2 cellular contexts compared by ENCODE assay signal in the genomic region with DNA sequence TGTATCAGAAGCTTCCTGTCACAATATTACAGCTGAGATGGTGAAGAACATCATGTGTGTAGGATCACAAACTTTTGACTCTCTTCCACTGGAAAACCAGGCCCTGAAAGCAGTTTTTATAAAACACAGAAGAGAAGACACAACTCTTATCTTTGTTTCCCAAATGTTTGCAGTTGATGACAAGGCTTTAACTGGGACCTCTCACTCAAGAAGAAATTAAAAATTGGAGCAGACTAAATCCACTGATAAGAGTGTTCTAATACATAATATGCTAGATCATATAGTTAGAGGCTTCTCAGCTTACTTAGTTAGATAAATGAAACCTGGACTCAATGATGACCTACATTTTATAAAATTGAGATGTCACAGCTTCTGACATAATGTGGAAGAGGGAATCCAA.
TF ChIP-seq lines count a peak whose summit lies in the region.

No MANE protein-coding gene starts in this region.

TF ChIP-seq in GM23338, 12 proteins besides CTCF, POLR2A, EP300 and RAD21 (continued from another document):
- TF ChIP-seq ZNF462 (CRISPR knock-in tag; IDR thresholded peaks at IDR 0.05): no peak
- no peak for TF ChIP-seq POLR2AphosphoS5 (IDR thresholded peaks at IDR 0.05; ENCODE audit: low read depth)
- TF ChIP-seq REST (IDR thresholded peaks at IDR 0.05; ENCODE audit: unreplicated experiment): no peak
- TF ChIP-seq ZNF331 (CRISPR knock-in tag; IDR thresholded peaks at IDR 0.05; ENCODE audit: low read depth): no peak

TF ChIP-seq in K562, 482 proteins besides CTCF, POLR2A, EP300 and RAD21 (continued from another document):
- TF ChIP-seq, protein P1, sequence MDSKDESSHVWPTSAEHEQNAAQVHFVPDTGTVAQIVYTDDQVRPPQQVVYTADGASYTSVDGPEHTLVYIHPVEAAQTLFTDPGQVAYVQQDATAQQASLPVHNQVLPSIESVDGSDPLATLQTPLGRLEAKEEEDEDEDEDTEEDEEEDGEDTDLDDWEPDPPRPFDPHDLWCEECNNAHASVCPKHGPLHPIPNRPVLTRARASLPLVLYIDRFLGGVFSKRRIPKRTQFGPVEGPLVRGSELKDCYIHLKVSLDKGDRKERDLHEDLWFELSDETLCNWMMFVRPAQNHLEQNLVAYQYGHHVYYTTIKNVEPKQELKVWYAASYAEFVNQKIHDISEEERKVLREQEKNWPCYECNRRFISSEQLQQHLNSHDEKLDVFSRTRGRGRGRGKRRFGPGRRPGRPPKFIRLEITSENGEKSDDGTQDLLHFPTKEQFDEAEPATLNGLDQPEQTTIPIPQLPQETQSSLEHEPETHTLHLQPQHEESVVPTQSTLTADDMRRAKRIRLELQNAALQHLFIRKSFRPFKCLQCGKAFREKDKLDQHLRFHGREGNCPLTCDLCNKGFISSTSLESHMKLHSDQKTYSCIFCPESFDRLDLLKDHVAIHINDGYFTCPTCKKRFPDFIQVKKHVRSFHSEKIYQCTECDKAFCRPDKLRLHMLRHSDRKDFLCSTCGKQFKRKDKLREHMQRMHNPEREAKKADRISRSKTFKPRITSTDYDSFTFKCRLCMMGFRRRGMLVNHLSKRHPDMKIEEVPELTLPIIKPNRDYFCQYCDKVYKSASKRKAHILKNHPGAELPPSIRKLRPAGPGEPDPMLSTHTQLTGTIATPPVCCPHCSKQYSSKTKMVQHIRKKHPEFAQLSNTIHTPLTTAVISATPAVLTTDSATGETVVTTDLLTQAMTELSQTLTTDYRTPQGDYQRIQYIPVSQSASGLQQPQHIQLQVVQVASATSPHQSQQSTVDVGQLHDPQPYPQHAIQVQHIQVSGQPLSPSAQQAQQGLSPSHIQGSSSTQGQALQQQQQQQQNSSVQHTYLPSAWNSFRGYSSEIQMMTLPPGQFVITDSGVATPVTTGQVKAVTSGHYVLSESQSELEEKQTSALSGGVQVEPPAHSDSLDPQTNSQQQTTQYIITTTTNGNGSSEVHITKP (IDR thresholded peaks at IDR 0.05; ENCODE audit: partially characterized antibody): peak; percentile 24
- TF ChIP-seq C11orf30 (IDR thresholded peaks at IDR 0.05; ENCODE audit: low read depth) (peak; percentile 38), ZNF431 (CRISPR knock-in tag; IDR thresholded peaks at IDR 0.05) (no peak), MBD2 (IDR thresholded peaks at IDR 0.05; ENCODE audit: borderline replicate concordance, low read depth) (no peak), DPF2 (IDR thresholded peaks at IDR 0.05) (peak; percentile 38; the same call in 1 of the 2 replicates), MAFG (tag; conservative IDR thresholded peaks at IDR 0.05) (0 out of 2 replicates have a peak, but pooled peaks have one; percentile 12), KAT8 (IDR thresholded peaks at IDR 0.05; ENCODE audit: low read depth) (no peak), KLF16 (IDR thresholded peaks at IDR 0.05) (no peak), GATAD2B (IDR thresholded peaks at IDR 0.05; ENCODE audit: borderline replicate concordance) (no peak), ASH1L (IDR thresholded peaks at IDR 0.05; ENCODE audit: borderline replicate concordance, low read depth, partially characterized antibody) (no peak), HMG20A (CRISPR knock-in tag; conservative IDR thresholded peaks at IDR 0.05) (no peak), ZNF764 (CRISPR knock-in tag; IDR thresholded peaks at IDR 0.05; ENCODE audit: low read depth) (no peak), TAL1 (IDR thresholded peaks at IDR 0.05) (peak; percentile 69), CBFA2T2 (conservative IDR thresholded peaks at IDR 0.05) (peak; percentile 55), NRF1 (conservative IDR thresholded peaks at IDR 0.05 in 1 of 2, IDR thresholded peaks at IDR 0.05 in 1 of 2) (no peak), MAFF (IDR thresholded peaks at IDR 0.05; ENCODE audit: low read length) (no peak), FOXK1 (CRISPR knock-in tag; IDR thresholded peaks at IDR 0.05; ENCODE audit: borderline replicate concordance) (no peak), ZNF232 (CRISPR knock-in tag; IDR thresholded peaks at IDR 0.05) (no peak), ARID1B (IDR thresholded peaks at IDR 0.05) (peak; percentile 79), NFE2 (IDR thresholded peaks at IDR 0.05; ENCODE audit: low read depth) (no peak), GABPB1 (CRISPR knock-in tag; IDR thresholded peaks at IDR 0.05) (no peak), ZBTB8A (IDR thresholded peaks at IDR 0.05; ENCODE audit: partially characterized antibody) (no peak), MXD1 (CRISPR knock-in tag; IDR thresholded peaks at IDR 0.05; ENCODE audit: borderline replicate concordance, poor library complexity, severe bottlenecking) (no peak), PTTG1 (tag; IDR thresholded peaks at IDR 0.05; ENCODE audit: low read depth) (no peak), ZFP91 (CRISPR knock-in tag; IDR thresholded peaks at IDR 0.05) (no peak), ZNF436 (CRISPR knock-in tag; IDR thresholded peaks at IDR 0.05) (no peak), RFX5 (IDR thresholded peaks at IDR 0.05; ENCODE audit: low read depth, low read length) (no peak), CBFA2T3 (IDR thresholded peaks at IDR 0.05) (peak; percentile 72), NCOR1 (IDR thresholded peaks at IDR 0.05) (peak; percentile 53), TEAD4 (IDR thresholded peaks at IDR 0.05; ENCODE audit: low read length) (0 out of 2 replicates have a peak, but pooled peaks have one; percentile 17), TEAD4 (CRISPR knock-in tag; IDR thresholded peaks at IDR 0.05; ENCODE audit: borderline replicate concordance) (no peak), SRSF7 (optimal IDR thresholded peaks at IDR 0.05; ENCODE audit: low read depth, low read length) (no peak), ZBTB12 (CRISPR knock-in tag; IDR thresholded peaks at IDR 0.05) (no peak), SMARCA4 (IDR thresholded peaks at IDR 0.05) (peak; percentile 44; the same call in 1 of the 2 replicates), TCF3 (CRISPR knock-in tag; IDR thresholded peaks at IDR 0.05) (peak; percentile 62), ZNF12 (CRISPR knock-in tag; IDR thresholded peaks at IDR 0.05) (no peak), ZNF584 (CRISPR knock-in tag; IDR thresholded peaks at IDR 0.05; ENCODE audit: low read depth) (no peak)
- TF ChIP-seq, protein P2, sequence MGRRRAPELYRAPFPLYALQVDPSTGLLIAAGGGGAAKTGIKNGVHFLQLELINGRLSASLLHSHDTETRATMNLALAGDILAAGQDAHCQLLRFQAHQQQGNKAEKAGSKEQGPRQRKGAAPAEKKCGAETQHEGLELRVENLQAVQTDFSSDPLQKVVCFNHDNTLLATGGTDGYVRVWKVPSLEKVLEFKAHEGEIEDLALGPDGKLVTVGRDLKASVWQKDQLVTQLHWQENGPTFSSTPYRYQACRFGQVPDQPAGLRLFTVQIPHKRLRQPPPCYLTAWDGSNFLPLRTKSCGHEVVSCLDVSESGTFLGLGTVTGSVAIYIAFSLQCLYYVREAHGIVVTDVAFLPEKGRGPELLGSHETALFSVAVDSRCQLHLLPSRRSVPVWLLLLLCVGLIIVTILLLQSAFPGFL (CRISPR knock-in tag; IDR thresholded peaks at IDR 0.05): no peak
- TF ChIP-seq, protein P3, sequence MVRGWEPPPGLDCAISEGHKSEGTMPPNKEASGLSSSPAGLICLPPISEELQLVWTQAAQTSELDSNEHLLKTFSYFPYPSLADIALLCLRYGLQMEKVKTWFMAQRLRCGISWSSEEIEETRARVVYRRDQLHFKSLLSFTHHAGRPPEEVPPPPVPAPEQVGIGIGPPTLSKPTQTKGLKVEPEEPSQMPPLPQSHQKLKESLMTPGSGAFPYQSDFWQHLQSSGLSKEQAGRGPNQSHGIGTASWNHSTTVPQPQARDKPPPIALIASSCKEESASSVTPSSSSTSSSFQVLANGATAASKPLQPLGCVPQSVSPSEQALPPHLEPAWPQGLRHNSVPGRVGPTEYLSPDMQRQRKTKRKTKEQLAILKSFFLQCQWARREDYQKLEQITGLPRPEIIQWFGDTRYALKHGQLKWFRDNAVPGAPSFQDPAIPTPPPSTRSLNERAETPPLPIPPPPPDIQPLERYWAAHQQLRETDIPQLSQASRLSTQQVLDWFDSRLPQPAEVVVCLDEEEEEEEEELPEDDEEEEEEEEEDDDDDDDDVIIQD (CRISPR knock-in tag; IDR thresholded peaks at IDR 0.05): no peak
- TF ChIP-seq, protein P4, sequence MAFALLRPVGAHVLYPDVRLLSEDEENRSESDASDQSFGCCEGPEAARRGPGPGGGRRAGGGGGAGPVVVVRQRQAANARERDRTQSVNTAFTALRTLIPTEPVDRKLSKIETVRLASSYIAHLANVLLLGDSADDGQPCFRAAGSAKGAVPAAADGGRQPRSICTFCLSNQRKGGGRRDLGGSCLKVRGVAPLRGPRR (CRISPR knock-in tag; IDR thresholded peaks at IDR 0.05): no peak
- TF ChIP-seq, protein P5, sequence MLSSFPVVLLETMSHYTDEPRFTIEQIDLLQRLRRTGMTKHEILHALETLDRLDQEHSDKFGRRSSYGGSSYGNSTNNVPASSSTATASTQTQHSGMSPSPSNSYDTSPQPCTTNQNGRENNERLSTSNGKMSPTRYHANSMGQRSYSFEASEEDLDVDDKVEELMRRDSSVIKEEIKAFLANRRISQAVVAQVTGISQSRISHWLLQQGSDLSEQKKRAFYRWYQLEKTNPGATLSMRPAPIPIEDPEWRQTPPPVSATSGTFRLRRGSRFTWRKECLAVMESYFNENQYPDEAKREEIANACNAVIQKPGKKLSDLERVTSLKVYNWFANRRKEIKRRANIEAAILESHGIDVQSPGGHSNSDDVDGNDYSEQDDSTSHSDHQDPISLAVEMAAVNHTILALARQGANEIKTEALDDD (IDR thresholded peaks at IDR 0.05): no peak
- TF ChIP-seq, protein P6, sequence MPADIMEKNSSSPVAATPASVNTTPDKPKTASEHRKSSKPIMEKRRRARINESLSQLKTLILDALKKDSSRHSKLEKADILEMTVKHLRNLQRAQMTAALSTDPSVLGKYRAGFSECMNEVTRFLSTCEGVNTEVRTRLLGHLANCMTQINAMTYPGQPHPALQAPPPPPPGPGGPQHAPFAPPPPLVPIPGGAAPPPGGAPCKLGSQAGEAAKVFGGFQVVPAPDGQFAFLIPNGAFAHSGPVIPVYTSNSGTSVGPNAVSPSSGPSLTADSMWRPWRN (IDR thresholded peaks at IDR 0.05; ENCODE audit: low read depth): no peak
